ENCODE assay signal across 1 cellular context in genomic region chr2:71068218-71069035, GRCh38.
A peak's percentile ranks its signal among the peaks of the same experiment; 100 is the strongest.
TF ChIP-seq lines count a peak whose summit lies in the region.

NAGK (plus strand) TSS chr2:71068648; CDS start chr2:71068684, 36 bp downstream.

TF ChIP-seq in K562, 482 proteins besides CTCF, POLR2A, EP300 and RAD21 (continued from another document and continues in another):
- TF ChIP-seq ZNF277 (CRISPR knock-in tag; IDR thresholded peaks at IDR 0.05; ENCODE audit: borderline replicate concordance) (0 out of 2 replicates have a peak, but pooled peaks have one; percentile 36), ZNF165 (CRISPR knock-in tag; IDR thresholded peaks at IDR 0.05; ENCODE audit: borderline replicate concordance) (no peak), CTBP1 (IDR thresholded peaks at IDR 0.05; ENCODE audit: borderline replicate concordance) (peak; percentile 83; the same call in 1 of the 2 replicates), NEUROD1 (IDR thresholded peaks at IDR 0.05; ENCODE audit: borderline replicate concordance, low read depth, low read length, partially characterized antibody) (peak; percentile 21), YY1 (IDR thresholded peaks at IDR 0.05; ENCODE audit: borderline replicate concordance in 1 of 3, control insufficient read depth in 1 of 3, extremely low read depth in 1 of 3, insufficient read depth in 3 of 3, insufficient read length in 1 of 3, insufficient replicate concordance in 2 of 3, low read depth in 1 of 3, low read length in 2 of 3) (peak; percentile 39 to 88 (median 76)), FUS (optimal IDR thresholded peaks at IDR 0.05; ENCODE audit: low read depth, low read length) (no peak), POLR2AphosphoS5 (IDR thresholded peaks at IDR 0.05; ENCODE audit: control insufficient read depth, insufficient read depth, low read depth, low read length) (peak; percentile 98), ELF4 (CRISPR knock-in tag; IDR thresholded peaks at IDR 0.05) (peak; percentile 84; the same call in 1 of the 2 replicates), HCFC1 (IDR thresholded peaks at IDR 0.05; ENCODE audit: low read depth, low read length) (peak; percentile 50), SRF (CRISPR knock-in tag; IDR thresholded peaks at IDR 0.05) (peak; percentile 56 to 64; a peak in 2 of 4 replicates), USF1 (CRISPR knock-in tag; IDR thresholded peaks at IDR 0.05) (peak; percentile 86), HDAC2 (IDR thresholded peaks at IDR 0.05) (peak; percentile 75), POU5F1 (IDR thresholded peaks at IDR 0.05; ENCODE audit: borderline replicate concordance, low read depth, low read length, partially characterized antibody) (no peak), ZC3H8 (IDR thresholded peaks at IDR 0.05) (no peak), ZNF232 (CRISPR knock-in tag; IDR thresholded peaks at IDR 0.05) (peak; percentile 88; the same call in 1 of the 2 replicates), L3MBTL2 (IDR thresholded peaks at IDR 0.05) (peak; percentile 98), NUFIP1 (IDR thresholded peaks at IDR 0.05; ENCODE audit: partially characterized antibody) (no peak), ZFX (CRISPR knock-in tag; IDR thresholded peaks at IDR 0.05) (peak; percentile 53), MTA2 (IDR thresholded peaks at IDR 0.05; ENCODE audit: low read depth) (no peak), E2F3 (CRISPR knock-in tag; IDR thresholded peaks at IDR 0.05) (peak; percentile 79), PHF20 (IDR thresholded peaks at IDR 0.05; ENCODE audit: partially characterized antibody) (peak; percentile 86), ZBTB2 (IDR thresholded peaks at IDR 0.05) (peak; percentile 99), BRF1 (IDR thresholded peaks at IDR 0.05; ENCODE audit: borderline replicate concordance, extremely low read depth, insufficient read length) (no peak), SMAD1 (IDR thresholded peaks at IDR 0.05; ENCODE audit: low read depth, low read length, partially characterized antibody) (peak; percentile 90), ZBTB17 (CRISPR knock-in tag; IDR thresholded peaks at IDR 0.05) (peak; percentile 51), NRF1 (conservative IDR thresholded peaks at IDR 0.05 in 1 of 2, IDR thresholded peaks at IDR 0.05 in 1 of 2) (peak; percentile 100), TCF3 (CRISPR knock-in tag; IDR thresholded peaks at IDR 0.05) (peak; percentile 11; the same call in 1 of the 2 replicates), RAD51 (IDR thresholded peaks at IDR 0.05; ENCODE audit: borderline replicate concordance, low read depth) (peak; percentile 71), AFF4 (CRISPR knock-in tag; IDR thresholded peaks at IDR 0.05) (peak; percentile 81; the same call in 1 of the 2 replicates), ZBTB11 (CRISPR knock-in tag; IDR thresholded peaks at IDR 0.05) (peak in 2 of 3 experiments; percentile 9 to 86; a peak in 2 of 6 replicates), NR2C1 (IDR thresholded peaks at IDR 0.05) (peak; percentile 60; the same call in 1 of the 2 replicates), NR2C1 (tag; IDR thresholded peaks at IDR 0.05) (peak; percentile 28; the same call in 1 of the 2 replicates), ARID4B (CRISPR knock-in tag; IDR thresholded peaks at IDR 0.05) (peak; percentile 98), TOE1 (IDR thresholded peaks at IDR 0.05; ENCODE audit: borderline replicate concordance) (peak; percentile 81), TOE1 (CRISPR knock-in tag; IDR thresholded peaks at IDR 0.05; ENCODE audit: borderline replicate concordance, low read depth) (no peak), ZBTB26 (CRISPR knock-in tag; IDR thresholded peaks at IDR 0.05) (peak; percentile 93; the same call in 1 of the 2 replicates), SOX6 (IDR thresholded peaks at IDR 0.05) (peak; percentile 35; the same call in 1 of the 2 replicates), ZSCAN29 (IDR thresholded peaks at IDR 0.05) (no peak), ZBTB9 (CRISPR knock-in tag; IDR thresholded peaks at IDR 0.05) (0 out of 2 replicates have a peak, but pooled peaks have one; percentile 53), ZNF75A (CRISPR knock-in tag; IDR thresholded peaks at IDR 0.05) (peak; percentile 43; the same call in 1 of the 2 replicates), MITF (IDR thresholded peaks at IDR 0.05) (peak; percentile 90), MAZ (CRISPR knock-in tag; conservative IDR thresholded peaks at IDR 0.05 in 1 of 2, IDR thresholded peaks at IDR 0.05 in 1 of 2) (peak; percentile 90 to 92), BHLHE40 (IDR thresholded peaks at IDR 0.05; ENCODE audit: low read length) (peak; percentile 87), GATAD2A (IDR thresholded peaks at IDR 0.05) (peak; percentile 71; the same call in 1 of the 2 replicates)
